13 cellular contexts compared by ENCODE assay signal in genomic region chr11:112644410-112645131, GRCh38.
A peak's percentile ranks its signal among the peaks of the same experiment; 100 is the strongest.
DNase-seq lines count a peak whose midpoint lies in the region; ATAC-seq lines count a peak whose summit lies in the region.
"Had no signal": no experiment of that assay in that cellular context is flagged by ENCODE, and none has a peak within 500 bp of the region (broad histone marks: within the 10 kb centered on the region; RNA-seq: fewer than 3 reads in every experiment).

No MANE protein-coding gene starts in this region.

- CTCF ChIA-PET in activated CD4-positive, alpha-beta T cell treated with anti-CD3 and anti-CD28 coated beads, Interleukin-2, amount 10 ng/mL, durations not matched to agents 7 days and 5 days (lab: Charles Lee), result no interaction called here

- H3K4me3 Mint-ChIP-seq in activated CD4-positive, alpha-beta T cell treated with anti-CD3 and anti-CD28 coated beads, Interleukin-2, amount 10 ng/mL, durations not matched to agents 7 days and 5 days, result no peak overlapping the region
- H3K4me3 Mint-ChIP-seq: activated CD8-positive, alpha-beta T cell treated with anti-CD3 and anti-CD28 coated beads, Interleukin-2, amount 10 ng/mL, durations not matched to agents 7 days and 5 days had no signal

- H3K36me3 Mint-ChIP-seq in activated CD4-positive, alpha-beta T cell treated with anti-CD3 and anti-CD28 coated beads, Interleukin-2, amount 10 ng/mL, durations not matched to agents 7 days and 5 days (ENCODE audit: low read depth), result no peaks in the 10 kb centered on the region

- H3K27ac Mint-ChIP-seq in activated CD4-positive, alpha-beta T cell treated with anti-CD3 and anti-CD28 coated beads, Interleukin-2, amount 10 ng/mL, durations not matched to agents 7 days and 5 days, result no peak overlapping the region
- H3K27ac Mint-ChIP-seq: activated CD8-positive, alpha-beta T cell treated with anti-CD3 and anti-CD28 coated beads, Interleukin-2, amount 10 ng/mL, durations not matched to agents 7 days and 5 days had no signal

- H3K4me1 Mint-ChIP-seq in activated CD4-positive, alpha-beta T cell treated with anti-CD3 and anti-CD28 coated beads, Interleukin-2, amount 10 ng/mL, durations not matched to agents 7 days and 5 days, result no peaks in the 10 kb centered on the region

- POLR2A ChIA-PET in activated CD4-positive, alpha-beta T cell treated with anti-CD3 and anti-CD28 coated beads, Interleukin-2, amount 10 ng/mL, durations not matched to agents 7 days and 5 days (lab: Charles Lee), result no interaction called here

- peaks cover 8% of the 10 kb centered on the region for H3K9me3 Mint-ChIP-seq in activated CD4-positive, alpha-beta T cell treated with anti-CD3 and anti-CD28 coated beads, Interleukin-2, amount 10 ng/mL, durations not matched to agents 7 days and 5 days

- no peak for DNase-seq in activated CD4-positive, alpha-beta T cell treated with anti-CD3 and anti-CD28 coated beads, Interleukin-2, amount 10 ng/mL, durations not matched to agents 7 days and 5 days
- DNase-seq in islet precursor cell (no peak), SK-N-DZ (ENCODE audit: low spot score) (no peak)
- no peak for DNase-seq in activated T-cell treated with anti-CD3 and anti-CD28 coated beads, Interleukin-2, amount 50 U/mL, for 1 hour
- DNase-seq: activated CD8-positive, alpha-beta T cell treated with anti-CD3 and anti-CD28 coated beads, Interleukin-2, amount 10 ng/mL, durations not matched to agents 7 days and 5 days; activated effector memory CD4-positive, alpha-beta T cell treated with Interleukin-2 at 50 U/mL for 16 hours; amygdala; NCI-H2107; NK-92 treated with Interleukin-12 subunit alpha and Interleukin-12 subunit beta, amount 100 ng/mL, for 24 hours had no signal

- ATAC-seq in GM18909 (IDR thresholded peaks at IDR 0.05; ENCODE audit: poor library complexity, unreplicated experiment) (peak; percentile 85), GM21723 (IDR thresholded peaks at IDR 0.05; ENCODE audit: unreplicated experiment) (peak; percentile 65), HG03469 (IDR thresholded peaks at IDR 0.05; ENCODE audit: unreplicated experiment) (peak; percentile 65)
- ATAC-seq: activated CD8-positive, alpha-beta T cell treated with anti-CD3 and anti-CD28 coated beads, Interleukin-2, amount 10 ng/mL, durations not matched to agents 7 days and 5 days; SK-N-SH treated with all-trans-retinoic acid at 6 μM for 48 hours had no signal

- peaks cover 22% of the 10 kb centered on the region for H3K27me3 Mint-ChIP-seq in activated CD4-positive, alpha-beta T cell treated with anti-CD3 and anti-CD28 coated beads, Interleukin-2, amount 10 ng/mL, durations not matched to agents 7 days and 5 days
